23 cellular contexts compared by ENCODE assay signal in genomic region chr11:92284558-92284957, GRCh38. TPM values are rescaled to one million over a fixed set of nuclear protein-coding genes. Genes with fewer than 3 reads are reported as not detected.
"Had no signal": no experiment of that assay in that cellular context is flagged by ENCODE, and none has a peak within 500 bp of the region (broad histone marks: within the 10 kb centered on the region; RNA-seq: fewer than 3 reads in every experiment).

No MANE protein-coding gene starts in this region.

- H3K27me3 Mint-ChIP-seq: effector memory CD8-positive, alpha-beta T cell; naive thymus-derived CD8-positive, alpha-beta T cell; stimulated activated naive B cell treated with anti-CD40 and anti-IgM and Interleukin-4, amounts not matched to agents 10 μg/mL and 1 μg/mL and 100 μg/mL, for 72 hours; stimulated activated naive CD8-positive, alpha-beta T cell treated with anti-CD3 and anti-CD28 coated beads, Interleukin-15, Interleukin-2, amounts not matched to agents 100 ng/mL and 50 ng/mL, for 24 hours had no signal

- H3K36me3 ChIP-seq: left lung, lower lobe of right lung, ovary, right lobe of liver, thoracic aorta, tibial nerve, vagina had no signal

- DNase-seq: cortex of kidney; effector memory CD8-positive, alpha-beta T cell; erythroblast; kidney; left lung; lower lobe of right lung; naive thymus-derived CD8-positive, alpha-beta T cell; nephron progenitor cell; occipital lobe; ovary; posterior cingulate gyrus; psoas muscle; right lobe of liver; small intestine; stimulated activated CD4-positive, alpha-beta T cell treated with anti-CD3 and anti-CD28 coated beads, Interleukin-15, amount 100 ng/mL, for 24 hours; stimulated activated CD4-positive, alpha-beta T cell treated with anti-CD3 and anti-CD28 coated beads, Interleukin-2, amount 100 ng/mL, for 48 hours; stimulated activated naive B cell treated with anti-CD40 and anti-IgM and Interleukin-4, amounts not matched to agents 10 μg/mL and 1 μg/mL and 100 μg/mL, for 72 hours had no signal

- H3K9me3 ChIP-seq: left lung, lower lobe of right lung, ovary, psoas muscle, right lobe of liver, thoracic aorta, tibial nerve, vagina had no signal

- H3K27me3 ChIP-seq: hepatocyte, left lung, ovary, right lobe of liver, tibial nerve, vagina had no signal

- H3K4me3 Mint-ChIP-seq: effector memory CD8-positive, alpha-beta T cell; naive thymus-derived CD8-positive, alpha-beta T cell; nephron progenitor cell; stimulated activated naive B cell treated with anti-CD40 and anti-IgM and Interleukin-4, amounts not matched to agents 10 μg/mL and 1 μg/mL and 100 μg/mL, for 72 hours; stimulated activated naive CD8-positive, alpha-beta T cell treated with anti-CD3 and anti-CD28 coated beads, Interleukin-15, Interleukin-2, amounts not matched to agents 100 ng/mL and 50 ng/mL, for 24 hours had no signal

- H3K36me3 Mint-ChIP-seq: naive thymus-derived CD8-positive, alpha-beta T cell; stimulated activated naive B cell treated with anti-CD40 and anti-IgM and Interleukin-4, amounts not matched to agents 10 μg/mL and 1 μg/mL and 100 μg/mL, for 72 hours had no signal

- ATAC-seq: effector memory CD8-positive, alpha-beta T cell; left lung; naive thymus-derived CD8-positive, alpha-beta T cell; right lobe of liver; stimulated activated naive B cell treated with anti-CD40 and anti-IgM and Interleukin-4, amounts not matched to agents 10 μg/mL and 1 μg/mL and 100 μg/mL, for 72 hours had no signal

- H2AFZ ChIP-seq: hepatocyte had no signal

- H3K4me2 ChIP-seq: hepatocyte had no signal

- H3K9me3 Mint-ChIP-seq: nephron progenitor cell; stimulated activated naive B cell treated with anti-CD40 and anti-IgM and Interleukin-4, amounts not matched to agents 10 μg/mL and 1 μg/mL and 100 μg/mL, for 72 hours; stimulated activated naive CD8-positive, alpha-beta T cell treated with anti-CD3 and anti-CD28 coated beads, Interleukin-15, Interleukin-2, amounts not matched to agents 100 ng/mL and 50 ng/mL, for 24 hours had no signal

- H3K27ac Mint-ChIP-seq: effector memory CD8-positive, alpha-beta T cell; naive thymus-derived CD8-positive, alpha-beta T cell; nephron progenitor cell; stimulated activated naive B cell treated with anti-CD40 and anti-IgM and Interleukin-4, amounts not matched to agents 10 μg/mL and 1 μg/mL and 100 μg/mL, for 72 hours; stimulated activated naive CD8-positive, alpha-beta T cell treated with anti-CD3 and anti-CD28 coated beads, Interleukin-15, Interleukin-2, amounts not matched to agents 100 ng/mL and 50 ng/mL, for 24 hours had no signal

- H3K79me2 ChIP-seq: hepatocyte had no signal

- H3K4me1 ChIP-seq: left lung, lower lobe of right lung, psoas muscle, right lobe of liver, tibial nerve, vagina had no signal

- H3K27ac ChIP-seq: hepatocyte, left lung, lower lobe of right lung, ovary, psoas muscle, right lobe of liver, thoracic aorta, tibial nerve, vagina had no signal

- H3K4me3 ChIP-seq: hepatocyte, left lung, lower lobe of right lung, ovary, psoas muscle, right lobe of liver, thoracic aorta, tibial nerve, vagina had no signal

- H3K4me1 Mint-ChIP-seq: naive thymus-derived CD8-positive, alpha-beta T cell; stimulated activated naive B cell treated with anti-CD40 and anti-IgM and Interleukin-4, amounts not matched to agents 10 μg/mL and 1 μg/mL and 100 μg/mL, for 72 hours had no signal

RNA-seq across cellular contexts. Expression of gene FAT3, which starts 59.9 kb away (rescaled TPM):
- total RNA-seq: dermis microvascular lymphatic vessel endothelial cell; naive thymus-derived CD8-positive, alpha-beta T cell had no signal
